In genomic region chr6:170405311-170405975, GRCh38 we compare ENCODE assay signal across 12 cellular contexts.
DNase-seq lines count a peak whose midpoint lies in the region; ATAC-seq and TF ChIP-seq lines count a peak whose summit lies in the region.
"Had no signal": no experiment of that assay in that cellular context is flagged by ENCODE, and none has a peak within 500 bp of the region (broad histone marks: within the 10 kb centered on the region; RNA-seq: fewer than 3 reads in every experiment).

No MANE protein-coding gene starts in this region.

- H3K27me3 ChIP-seq in ACC112 (ENCODE audit: insufficient read depth, low read length) (no peaks in the 10 kb centered on the region), hepatocyte (no peaks in the 10 kb centered on the region), BE2C (no peaks in the 10 kb centered on the region)
- H3K27me3 ChIP-seq in effector memory CD4-positive, alpha-beta T cell (replicated peaks; ENCODE audit: control insufficient read depth, insufficient read depth, low read length, poor library complexity, severe bottlenecking) = no peaks in the 10 kb centered on the region
- H3K27me3 ChIP-seq: BLaER1 had no signal

- H3K9me3 ChIP-seq in hepatocyte (ENCODE audit: low read depth) (no peaks in the 10 kb centered on the region), BE2C (no peaks in the 10 kb centered on the region)
- H3K9me3 ChIP-seq in effector memory CD4-positive, alpha-beta T cell (ENCODE audit: control insufficient read depth, low read length) = no peaks in the 10 kb centered on the region

- no peaks in the 10 kb centered on the region for H3K9me2 ChIP-seq in hepatocyte (replicated peaks; ENCODE audit: insufficient read depth)

- H2AFZ ChIP-seq in ACC112 (ENCODE audit: low read length, unreplicated experiment) = peak overlapping the region; percentile 84
- no peak overlapping the region for H2AFZ ChIP-seq in hepatocyte

- no peak for TF ChIP-seq CTCF in hepatocyte (IDR thresholded peaks at IDR 0.05; ENCODE audit: poor library complexity)
- no peak for TF ChIP-seq CTCF in BE2C (IDR thresholded peaks at IDR 0.05; ENCODE audit: low read depth, low read length)

- H3K79me2 ChIP-seq in ACC112 (ENCODE audit: control insufficient read depth, insufficient read depth, low read length, unreplicated experiment) (no peaks in the 10 kb centered on the region), hepatocyte (no peaks in the 10 kb centered on the region)

- ATAC-seq in GM18907 (IDR thresholded peaks at IDR 0.05; ENCODE audit: unreplicated experiment) = no peak
- ATAC-seq: GM12878 had no signal

- peaks cover 9% of the 10 kb centered on the region for H3K36me3 ChIP-seq in ACC112 (ENCODE audit: insufficient read depth, low read length)
- H3K36me3 ChIP-seq in hepatocyte (replicated peaks; ENCODE audit: insufficient read depth, low read depth) = no peaks in the 10 kb centered on the region
- peaks cover 47% of the 10 kb centered on the region for H3K36me3 ChIP-seq in effector memory CD4-positive, alpha-beta T cell (ENCODE audit: control insufficient read depth, insufficient read depth, low read length)
- H3K36me3 ChIP-seq in BE2C = peaks cover 27% of the 10 kb centered on the region

- WGBS in hepatocyte (ENCODE audit: low lambda C conversion rate, missing lambda C conversion rate) = 79% methylated on average over 8 of the region's 8 CpGs

- DNase-seq in HS-27A (ENCODE audit: low read depth) (peak; percentile 96), amniotic epithelial cell (ENCODE audit: low read depth) (peak; percentile 99), hepatocyte (ENCODE audit: low spot score) (no peak), NCI-H774 (lab: John Stamatoyannopoulos, UW) (no peak), BE2C (no peak)
- DNase-seq in effector memory CD4-positive, alpha-beta T cell = no peak
- DNase-seq: activated B cell treated with CpG ODN at 0.5 μM for 24 hours, NCI-H1105 had no signal

- no peak overlapping the region for H3K4me2 ChIP-seq in hepatocyte
- H3K4me2 ChIP-seq: BLaER1 had no signal

- H3K4me3 ChIP-seq in ACC112 (ENCODE audit: low read depth, low read length) (peak overlapping the region; percentile 30; the same call in 1 of the 2 replicates), hepatocyte (no peak overlapping the region), BE2C (ENCODE audit: low read depth, low read length) (no peak overlapping the region)
- H3K4me3 ChIP-seq in effector memory CD4-positive, alpha-beta T cell (ENCODE audit: insufficient read depth, low read depth, low read length, poor library complexity, severe bottlenecking) = no peak overlapping the region
- H3K4me3 ChIP-seq: BLaER1, GM12878 had no signal

- H3K27ac ChIP-seq in ACC112 (ENCODE audit: low read depth, low read length) (peak overlapping the region; percentile 98), hepatocyte (peak overlapping the region; percentile 17)
- H3K27ac ChIP-seq in effector memory CD4-positive, alpha-beta T cell (ENCODE audit: insufficient read depth, low read length, poor library complexity, severe bottlenecking) = no peak overlapping the region
- H3K27ac ChIP-seq: BLaER1 had no signal

- H3K4me1 ChIP-seq in ACC112 (ENCODE audit: control insufficient read depth, insufficient read depth, low read length, unreplicated experiment) (peaks cover 28% of the 10 kb centered on the region), hepatocyte (ENCODE audit: insufficient read depth) (no peaks in the 10 kb centered on the region), BE2C (no peaks in the 10 kb centered on the region)
- H3K4me1 ChIP-seq in effector memory CD4-positive, alpha-beta T cell (ENCODE audit: control insufficient read depth, insufficient read depth, low read length, poor library complexity, severe bottlenecking) = no peaks in the 10 kb centered on the region
- H3K4me1 ChIP-seq: BLaER1 had no signal

- no peaks in the 10 kb centered on the region for H4K20me1 ChIP-seq in hepatocyte (ENCODE audit: insufficient read depth, poor library complexity, severe bottlenecking)
- H4K20me1 ChIP-seq: BLaER1 had no signal

Comparison
In these comparisons a context has a peak if more than half of its experiments do, and no peak if none do; other contexts are left out.
1. DNase-seq: peak in HS-27A (single experiment) and amniotic epithelial cell (single experiment); none in hepatocyte (single experiment), effector memory CD4-positive, alpha-beta T cell (0 of 3), NCI-H774 (single experiment) and BE2C (single experiment).